ENCODE assay signal across 8 cellular contexts in genomic region chr7:88835147-88835728, GRCh38. TPM values are rescaled to one million over a fixed set of nuclear protein-coding genes. Genes with fewer than 3 reads are reported as not detected.
DNase-seq lines count a peak whose midpoint lies in the region; ATAC-seq and TF ChIP-seq lines count a peak whose summit lies in the region.

No MANE protein-coding gene starts in this region.

- no peaks in the 10 kb centered on the region for H3K36me3 ChIP-seq in BJ (ENCODE audit: control insufficient read depth, insufficient read depth, low read length)

- POLR2A ChIA-PET in BJ (lab: Charles Lee), result no interaction called here

- CTCF ChIA-PET in BJ (lab: Yijun Ruan, JAX), result no interaction called here

- TF ChIP-seq CTCF in BJ (IDR thresholded peaks at IDR 0.05; ENCODE audit: insufficient read depth, low read depth, low read length) (peak; percentile 21; the same call in 1 of the 2 replicates), choroid plexus epithelial cell (conservative IDR thresholded peaks at IDR 0.05; ENCODE audit: low read depth, low read length) (peak; percentile 48)

- ATAC-seq in GM18868 (IDR thresholded peaks at IDR 0.05; ENCODE audit: unreplicated experiment) (peak; percentile 99), HG03060 (IDR thresholded peaks at IDR 0.05; ENCODE audit: low read depth, unreplicated experiment) (peak; percentile 81)

- H3K4me3 ChIP-seq in BJ (ENCODE audit: low read depth, low read length) (no peak overlapping the region), choroid plexus epithelial cell (ENCODE audit: low read depth, low read length) (no peak overlapping the region)

- H3K27me3 ChIP-seq in BJ (ENCODE audit: control insufficient read depth, insufficient read depth, low read length), result no peaks in the 10 kb centered on the region

- DNase-seq in BJ (ENCODE audit: low read depth) (no peak), NCI-H69 (lab: John Stamatoyannopoulos, UW) (peak; percentile 57), choroid plexus epithelial cell (ENCODE audit: low read depth) (peak; percentile 39), retina (peak; percentile 28), DMS153 (lab: John Stamatoyannopoulos, UW) (no peak)
- no peak for DNase-seq in stimulated activated CD8-positive, alpha-beta memory T cell treated with anti-CD3 and anti-CD28 coated beads, Interleukin-4, amount 100 ng/mL, for 48 hours

RNA-seq across cellular contexts. Expression of gene TEX47, which starts 39.7 kb away (rescaled TPM):
- not detected in 2 replicates for polyA plus RNA-seq in BJ (2011; rRNA removed)
- not detected in 2 replicates for polyA minus RNA-seq in BJ (2011; rRNA and poly(A)+ RNA removed)

Comparison
In these comparisons a context has a peak if more than half of its experiments do, and no peak if none do; other contexts are left out.
1. DNase-seq: peak in NCI-H69 (single experiment), choroid plexus epithelial cell (single experiment) and retina (single experiment); none in BJ (single experiment), DMS153 (single experiment) and stimulated activated CD8-positive, alpha-beta memory T cell treated with anti-CD3 and anti-CD28 coated beads, Interleukin-4, amount 100 ng/mL, for 48 hours (single experiment).